ENCODE assay signal across 1 cellular context in the genomic region with DNA sequence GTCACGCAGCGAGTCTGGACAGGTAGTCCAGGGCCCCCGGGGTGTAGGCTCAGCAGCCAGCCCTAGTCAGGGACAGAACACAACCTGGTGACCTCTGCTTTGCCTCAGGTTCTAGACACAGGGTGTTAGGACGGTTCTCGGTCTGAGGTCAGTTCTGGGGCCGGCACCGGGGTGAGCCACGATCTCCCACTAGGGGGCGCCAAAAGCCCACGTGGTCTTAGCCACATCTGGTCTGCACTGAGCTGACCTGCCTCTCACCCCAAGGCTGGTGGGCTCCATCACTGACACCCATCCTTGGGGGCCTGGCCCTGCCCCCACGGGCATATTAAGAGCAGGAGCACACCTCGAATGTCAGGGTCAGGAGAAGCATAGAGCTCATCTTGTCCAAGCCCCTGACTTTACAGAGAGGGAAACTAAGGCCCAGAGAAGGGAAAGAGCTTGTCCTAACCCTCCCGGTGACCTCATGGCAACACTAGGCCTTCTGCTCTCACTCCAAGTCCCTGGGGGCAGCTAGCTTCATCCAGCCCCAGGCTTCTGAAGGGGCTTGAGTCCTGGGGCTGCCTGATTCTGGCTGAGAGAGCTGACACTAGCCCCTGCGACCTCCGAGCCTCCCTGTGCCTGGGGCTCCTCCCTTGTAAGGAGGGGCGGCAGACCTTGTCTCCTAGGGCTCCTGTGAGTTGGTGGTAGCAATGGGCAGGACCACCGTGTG.
TF ChIP-seq lines count a peak whose summit lies in the region.

No MANE protein-coding gene starts in this region.

TF ChIP-seq in HepG2, 621 proteins besides CTCF, POLR2A, EP300 and RAD21 (continued from another document and continues in another):
- TF ChIP-seq EED (CRISPR knock-in tag; IDR thresholded peaks at IDR 0.05) (no peak), SNRNP70 (IDR thresholded peaks at IDR 0.05; ENCODE audit: low read depth, low read length) (no peak), SRY (CRISPR knock-in tag; IDR thresholded peaks at IDR 0.05) (no peak), ZNF598 (CRISPR knock-in tag; IDR thresholded peaks at IDR 0.05; ENCODE audit: borderline replicate concordance) (no peak), MLLT10 (CRISPR knock-in tag; IDR thresholded peaks at IDR 0.05) (no peak), ZNF451 (CRISPR knock-in tag; IDR thresholded peaks at IDR 0.05) (no peak), ZNF747 (CRISPR knock-in tag; IDR thresholded peaks at IDR 0.05; ENCODE audit: borderline replicate concordance) (no peak), SYNCRIP (IDR thresholded peaks at IDR 0.05; ENCODE audit: insufficient read depth, low read depth, low read length) (no peak), FOXC1 (CRISPR knock-in tag; IDR thresholded peaks at IDR 0.05; ENCODE audit: borderline replicate concordance) (0 out of 2 replicates have a peak, but pooled peaks have one; percentile 21), RFX3 (CRISPR knock-in tag; IDR thresholded peaks at IDR 0.05) (no peak), CHCHD3 (CRISPR knock-in tag; IDR thresholded peaks at IDR 0.05) (no peak), HHEX (CRISPR knock-in tag; IDR thresholded peaks at IDR 0.05) (no peak), RBAK (CRISPR knock-in tag; IDR thresholded peaks at IDR 0.05) (no peak), CREM (IDR thresholded peaks at IDR 0.05) (no peak), CREM (CRISPR knock-in tag; IDR thresholded peaks at IDR 0.05) (no peak), ZNF501 (CRISPR knock-in tag; IDR thresholded peaks at IDR 0.05) (peak; percentile 53; the same call in 1 of the 2 replicates), ZNF775 (CRISPR knock-in tag; IDR thresholded peaks at IDR 0.05; ENCODE audit: borderline replicate concordance) (no peak), ATF7-NPFF (CRISPR knock-in tag; IDR thresholded peaks at IDR 0.05; ENCODE audit: low read depth) (no peak), FOXA1 (IDR thresholded peaks at IDR 0.05) (no peak), FOXA1 (CRISPR knock-in tag; IDR thresholded peaks at IDR 0.05) (no peak), ARNTL (CRISPR knock-in tag; IDR thresholded peaks at IDR 0.05) (no peak), PLRG1 (conservative IDR thresholded peaks at IDR 0.05) (no peak), SALL2 (CRISPR knock-in tag; IDR thresholded peaks at IDR 0.05) (0 out of 2 replicates have a peak, but pooled peaks have one; percentile 32), ZNF570 (CRISPR knock-in tag; IDR thresholded peaks at IDR 0.05; ENCODE audit: borderline replicate concordance) (no peak)
- TF ChIP-seq, protein P1, sequence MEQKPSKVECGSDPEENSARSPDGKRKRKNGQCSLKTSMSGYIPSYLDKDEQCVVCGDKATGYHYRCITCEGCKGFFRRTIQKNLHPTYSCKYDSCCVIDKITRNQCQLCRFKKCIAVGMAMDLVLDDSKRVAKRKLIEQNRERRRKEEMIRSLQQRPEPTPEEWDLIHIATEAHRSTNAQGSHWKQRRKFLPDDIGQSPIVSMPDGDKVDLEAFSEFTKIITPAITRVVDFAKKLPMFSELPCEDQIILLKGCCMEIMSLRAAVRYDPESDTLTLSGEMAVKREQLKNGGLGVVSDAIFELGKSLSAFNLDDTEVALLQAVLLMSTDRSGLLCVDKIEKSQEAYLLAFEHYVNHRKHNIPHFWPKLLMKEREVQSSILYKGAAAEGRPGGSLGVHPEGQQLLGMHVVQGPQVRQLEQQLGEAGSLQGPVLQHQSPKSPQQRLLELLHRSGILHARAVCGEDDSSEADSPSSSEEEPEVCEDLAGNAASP (CRISPR knock-in tag; IDR thresholded peaks at IDR 0.05; ENCODE audit: borderline replicate concordance) = peak; percentile 44; the same call in 1 of the 2 replicates
- TF ChIP-seq, protein P2, sequence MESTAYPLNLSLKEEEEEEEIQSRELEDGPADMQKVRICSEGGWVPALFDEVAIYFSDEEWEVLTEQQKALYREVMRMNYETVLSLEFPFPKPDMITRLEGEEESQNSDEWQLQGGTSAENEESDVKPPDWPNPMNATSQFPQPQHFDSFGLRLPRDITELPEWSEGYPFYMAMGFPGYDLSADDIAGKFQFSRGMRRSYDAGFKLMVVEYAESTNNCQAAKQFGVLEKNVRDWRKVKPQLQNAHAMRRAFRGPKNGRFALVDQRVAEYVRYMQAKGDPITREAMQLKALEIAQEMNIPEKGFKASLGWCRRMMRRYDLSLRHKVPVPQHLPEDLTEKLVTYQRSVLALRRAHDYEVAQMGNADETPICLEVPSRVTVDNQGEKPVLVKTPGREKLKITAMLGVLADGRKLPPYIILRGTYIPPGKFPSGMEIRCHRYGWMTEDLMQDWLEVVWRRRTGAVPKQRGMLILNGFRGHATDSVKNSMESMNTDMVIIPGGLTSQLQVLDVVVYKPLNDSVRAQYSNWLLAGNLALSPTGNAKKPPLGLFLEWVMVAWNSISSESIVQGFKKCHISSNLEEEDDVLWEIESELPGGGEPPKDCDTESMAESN (CRISPR knock-in tag; conservative IDR thresholded peaks at IDR 0.05) = no peak
- TF ChIP-seq, protein P3, sequence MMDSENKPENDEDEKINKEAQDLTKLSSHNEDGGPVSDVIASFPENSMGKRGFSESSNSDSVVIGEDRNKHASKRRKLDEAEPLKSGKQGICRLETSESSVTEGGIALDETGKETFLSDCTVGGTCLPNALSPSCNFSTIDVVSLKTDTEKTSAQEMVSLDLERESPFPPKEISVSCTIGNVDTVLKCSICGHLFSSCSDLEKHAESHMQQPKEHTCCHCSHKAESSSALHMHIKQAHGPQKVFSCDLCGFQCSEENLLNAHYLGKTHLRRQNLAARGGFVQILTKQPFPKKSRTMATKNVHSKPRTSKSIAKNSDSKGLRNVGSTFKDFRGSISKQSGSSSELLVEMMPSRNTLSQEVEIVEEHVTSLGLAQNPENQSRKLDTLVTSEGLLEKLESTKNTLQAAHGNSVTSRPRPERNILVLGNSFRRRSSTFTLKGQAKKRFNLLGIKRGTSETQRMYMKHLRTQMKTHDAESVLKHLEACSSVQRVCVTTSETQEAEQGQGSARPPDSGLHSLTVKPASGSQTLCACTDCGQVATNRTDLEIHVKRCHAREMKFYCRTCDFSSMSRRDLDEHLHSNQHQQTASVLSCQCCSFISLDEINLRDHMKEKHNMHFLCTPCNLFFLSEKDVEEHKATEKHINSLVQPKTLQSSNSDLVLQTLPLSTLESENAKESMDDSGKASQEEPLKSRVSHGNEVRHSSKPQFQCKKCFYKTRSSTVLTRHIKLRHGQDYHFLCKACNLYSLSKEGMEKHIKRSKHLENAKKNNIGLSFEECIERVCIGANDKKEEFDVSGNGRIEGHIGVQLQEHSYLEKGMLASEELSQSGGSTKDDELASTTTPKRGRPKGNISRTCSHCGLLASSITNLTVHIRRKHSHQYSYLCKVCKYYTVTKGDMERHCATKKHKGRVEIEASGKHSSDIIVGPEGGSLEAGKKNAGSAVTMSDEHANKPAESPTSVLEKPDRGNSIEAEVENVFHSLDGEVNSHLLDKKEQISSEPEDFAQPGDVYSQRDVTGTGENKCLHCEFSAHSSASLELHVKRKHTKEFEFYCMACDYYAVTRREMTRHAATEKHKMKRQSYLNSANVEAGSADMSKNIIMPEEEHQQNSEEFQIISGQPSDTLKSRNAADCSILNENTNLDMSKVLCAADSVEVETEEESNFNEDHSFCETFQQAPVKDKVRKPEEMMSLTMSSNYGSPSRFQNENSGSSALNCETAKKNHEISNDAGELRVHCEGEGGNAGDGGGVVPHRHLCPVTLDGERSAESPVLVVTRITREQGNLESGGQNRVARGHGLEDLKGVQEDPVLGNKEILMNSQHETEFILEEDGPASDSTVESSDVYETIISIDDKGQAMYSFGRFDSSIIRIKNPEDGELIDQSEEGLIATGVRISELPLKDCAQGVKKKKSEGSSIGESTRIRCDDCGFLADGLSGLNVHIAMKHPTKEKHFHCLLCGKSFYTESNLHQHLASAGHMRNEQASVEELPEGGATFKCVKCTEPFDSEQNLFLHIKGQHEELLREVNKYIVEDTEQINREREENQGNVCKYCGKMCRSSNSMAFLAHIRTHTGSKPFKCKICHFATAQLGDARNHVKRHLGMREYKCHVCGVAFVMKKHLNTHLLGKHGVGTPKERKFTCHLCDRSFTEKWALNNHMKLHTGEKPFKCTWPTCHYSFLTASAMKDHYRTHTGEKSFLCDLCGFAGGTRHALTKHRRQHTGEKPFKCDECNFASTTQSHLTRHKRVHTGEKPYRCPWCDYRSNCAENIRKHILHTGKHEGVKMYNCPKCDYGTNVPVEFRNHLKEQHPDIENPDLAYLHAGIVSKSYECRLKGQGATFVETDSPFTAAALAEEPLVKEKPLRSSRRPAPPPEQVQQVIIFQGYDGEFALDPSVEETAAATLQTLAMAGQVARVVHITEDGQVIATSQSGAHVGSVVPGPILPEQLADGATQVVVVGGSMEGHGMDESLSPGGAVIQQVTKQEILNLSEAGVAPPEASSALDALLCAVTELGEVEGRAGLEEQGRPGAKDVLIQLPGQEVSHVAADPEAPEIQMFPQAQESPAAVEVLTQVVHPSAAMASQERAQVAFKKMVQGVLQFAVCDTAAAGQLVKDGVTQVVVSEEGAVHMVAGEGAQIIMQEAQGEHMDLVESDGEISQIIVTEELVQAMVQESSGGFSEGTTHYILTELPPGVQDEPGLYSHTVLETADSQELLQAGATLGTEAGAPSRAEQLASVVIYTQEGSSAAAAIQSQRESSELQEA (CRISPR knock-in tag; IDR thresholded peaks at IDR 0.05; ENCODE audit: not compliant biosample characterization) = no peak
- TF ChIP-seq, protein P4, sequence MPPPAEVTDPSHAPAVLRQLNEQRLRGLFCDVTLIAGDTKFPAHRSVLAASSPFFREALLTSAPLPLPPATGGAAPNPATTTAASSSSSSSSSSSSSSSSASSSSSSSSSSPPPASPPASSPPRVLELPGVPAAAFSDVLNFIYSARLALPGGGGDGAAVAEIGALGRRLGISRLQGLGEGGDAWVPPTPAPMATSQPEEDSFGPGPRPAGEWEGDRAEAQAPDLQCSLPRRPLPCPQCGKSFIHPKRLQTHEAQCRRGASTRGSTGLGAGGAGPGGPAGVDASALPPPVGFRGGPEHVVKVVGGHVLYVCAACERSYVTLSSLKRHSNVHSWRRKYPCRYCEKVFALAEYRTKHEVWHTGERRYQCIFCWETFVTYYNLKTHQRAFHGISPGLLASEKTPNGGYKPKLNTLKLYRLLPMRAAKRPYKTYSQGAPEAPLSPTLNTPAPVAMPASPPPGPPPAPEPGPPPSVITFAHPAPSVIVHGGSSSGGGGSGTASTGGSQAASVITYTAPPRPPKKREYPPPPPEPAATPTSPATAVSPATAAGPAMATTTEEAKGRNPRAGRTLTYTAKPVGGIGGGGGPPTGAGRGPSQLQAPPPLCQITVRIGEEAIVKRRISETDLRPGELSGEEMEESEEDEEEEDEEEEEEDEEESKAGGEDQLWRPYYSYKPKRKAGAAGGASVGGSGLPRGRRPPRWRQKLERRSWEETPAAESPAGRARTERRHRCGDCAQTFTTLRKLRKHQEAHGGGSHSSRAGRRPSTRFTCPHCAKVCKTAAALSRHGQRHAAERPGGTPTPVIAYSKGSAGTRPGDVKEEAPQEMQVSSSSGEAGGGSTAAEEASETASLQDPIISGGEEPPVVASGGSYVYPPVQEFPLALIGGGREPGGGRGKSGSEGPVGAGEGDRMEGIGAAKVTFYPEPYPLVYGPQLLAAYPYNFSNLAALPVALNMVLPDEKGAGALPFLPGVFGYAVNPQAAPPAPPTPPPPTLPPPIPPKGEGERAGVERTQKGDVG (CRISPR knock-in tag; IDR thresholded peaks at IDR 0.05; ENCODE audit: borderline replicate concordance) = no peak
- TF ChIP-seq, protein P5, sequence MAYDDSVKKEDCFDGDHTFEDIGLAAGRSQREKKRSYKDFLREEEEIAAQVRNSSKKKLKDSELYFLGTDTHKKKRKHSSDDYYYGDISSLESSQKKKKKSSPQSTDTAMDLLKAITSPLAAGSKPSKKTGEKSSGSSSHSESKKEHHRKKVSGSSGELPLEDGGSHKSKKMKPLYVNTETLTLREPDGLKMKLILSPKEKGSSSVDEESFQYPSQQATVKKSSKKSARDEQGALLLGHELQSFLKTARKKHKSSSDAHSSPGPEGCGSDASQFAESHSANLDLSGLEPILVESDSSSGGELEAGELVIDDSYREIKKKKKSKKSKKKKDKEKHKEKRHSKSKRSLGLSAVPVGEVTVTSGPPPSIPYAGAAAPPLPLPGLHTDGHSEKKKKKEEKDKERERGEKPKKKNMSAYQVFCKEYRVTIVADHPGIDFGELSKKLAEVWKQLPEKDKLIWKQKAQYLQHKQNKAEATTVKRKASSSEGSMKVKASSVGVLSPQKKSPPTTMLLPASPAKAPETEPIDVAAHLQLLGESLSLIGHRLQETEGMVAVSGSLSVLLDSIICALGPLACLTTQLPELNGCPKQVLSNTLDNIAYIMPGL (CRISPR knock-in tag; IDR thresholded peaks at IDR 0.05; ENCODE audit: borderline replicate concordance in 1 of 2, low read depth in 1 of 2) = 0 out of 4 replicates have a peak, but pooled peaks of 1 of the 2 experiments have one; percentile 56
- TF ChIP-seq, protein P6, sequence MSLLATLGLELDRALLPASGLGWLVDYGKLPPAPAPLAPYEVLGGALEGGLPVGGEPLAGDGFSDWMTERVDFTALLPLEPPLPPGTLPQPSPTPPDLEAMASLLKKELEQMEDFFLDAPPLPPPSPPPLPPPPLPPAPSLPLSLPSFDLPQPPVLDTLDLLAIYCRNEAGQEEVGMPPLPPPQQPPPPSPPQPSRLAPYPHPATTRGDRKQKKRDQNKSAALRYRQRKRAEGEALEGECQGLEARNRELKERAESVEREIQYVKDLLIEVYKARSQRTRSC (CRISPR knock-in tag; IDR thresholded peaks at IDR 0.05; ENCODE audit: low read depth) = no peak
- TF ChIP-seq, protein P7, sequence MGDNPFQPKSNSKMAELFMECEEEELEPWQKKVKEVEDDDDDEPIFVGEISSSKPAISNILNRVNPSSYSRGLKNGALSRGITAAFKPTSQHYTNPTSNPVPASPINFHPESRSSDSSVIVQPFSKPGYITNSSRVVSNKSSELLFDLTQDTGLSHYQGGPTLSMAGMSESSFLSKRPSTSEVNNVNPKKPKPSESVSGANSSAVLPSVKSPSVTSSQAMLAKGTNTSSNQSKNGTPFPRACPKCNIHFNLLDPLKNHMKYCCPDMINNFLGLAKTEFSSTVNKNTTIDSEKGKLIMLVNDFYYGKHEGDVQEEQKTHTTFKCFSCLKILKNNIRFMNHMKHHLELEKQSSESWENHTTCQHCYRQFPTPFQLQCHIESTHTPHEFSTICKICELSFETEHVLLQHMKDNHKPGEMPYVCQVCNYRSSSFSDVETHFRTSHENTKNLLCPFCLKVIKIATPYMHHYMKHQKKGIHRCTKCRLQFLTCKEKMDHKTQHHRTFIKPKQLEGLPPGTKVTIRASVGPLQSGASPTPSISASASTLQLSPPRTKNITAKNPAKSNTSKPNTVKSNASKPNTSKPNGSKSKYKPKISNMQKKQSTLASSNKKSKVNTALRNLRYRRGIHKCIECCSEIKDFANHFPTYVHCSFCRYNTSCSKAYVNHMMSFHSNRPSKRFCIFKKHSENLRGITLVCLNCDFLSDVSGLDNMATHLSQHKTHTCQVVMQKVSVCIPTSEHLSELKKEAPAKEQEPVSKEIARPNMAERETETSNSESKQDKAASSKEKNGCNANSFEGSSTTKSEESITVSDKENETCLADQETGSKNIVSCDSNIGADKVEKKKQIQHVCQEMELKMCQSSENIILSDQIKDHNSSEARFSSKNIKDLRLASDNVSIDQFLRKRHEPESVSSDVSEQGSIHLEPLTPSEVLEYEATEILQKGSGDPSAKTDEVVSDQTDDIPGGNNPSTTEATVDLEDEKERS (CRISPR knock-in tag; IDR thresholded peaks at IDR 0.05) = no peak
- TF ChIP-seq, protein P8, sequence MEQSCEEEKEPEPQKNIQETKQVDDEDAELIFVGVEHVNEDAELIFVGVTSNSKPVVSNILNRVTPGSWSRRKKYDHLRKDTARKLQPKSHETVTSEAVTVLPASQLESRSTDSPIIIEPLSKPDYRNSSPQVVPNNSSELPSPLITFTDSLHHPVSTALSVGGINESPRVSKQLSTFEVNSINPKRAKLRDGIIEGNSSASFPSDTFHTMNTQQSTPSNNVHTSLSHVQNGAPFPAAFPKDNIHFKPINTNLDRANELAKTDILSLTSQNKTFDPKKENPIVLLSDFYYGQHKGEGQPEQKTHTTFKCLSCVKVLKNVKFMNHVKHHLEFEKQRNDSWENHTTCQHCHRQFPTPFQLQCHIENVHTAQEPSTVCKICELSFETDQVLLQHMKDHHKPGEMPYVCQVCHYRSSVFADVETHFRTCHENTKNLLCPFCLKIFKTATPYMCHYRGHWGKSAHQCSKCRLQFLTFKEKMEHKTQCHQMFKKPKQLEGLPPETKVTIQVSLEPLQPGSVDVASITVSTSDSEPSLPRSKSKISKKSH (CRISPR knock-in tag; IDR thresholded peaks at IDR 0.05; ENCODE audit: borderline replicate concordance) = 0 out of 2 replicates have a peak, but pooled peaks have one; percentile 59
